In genomic region chr17:68253426-68253825, GRCh38 we compare ENCODE assay signal across 1 cellular context. TPM values are rescaled to one million over a fixed set of nuclear protein-coding genes. Genes with fewer than 3 reads are reported as not detected.
"Had no signal": no experiment of that assay in that cellular context is flagged by ENCODE, and none has a peak within 500 bp of the region (broad histone marks: within the 10 kb centered on the region; RNA-seq: fewer than 3 reads in every experiment).

No MANE protein-coding gene starts in this region.

RNA-seq across cellular contexts. Expression of gene SLC16A6, which starts 37.5 kb away (rescaled TPM):
- polyA plus RNA-seq: mammary epithelial cell had no signal
